In genomic region chr4:139453371-139454110, GRCh38 we compare ENCODE assay signal across 8 cellular contexts. TPM values are rescaled to one million over a fixed set of nuclear protein-coding genes. Genes with fewer than 3 reads are reported as not detected.
A peak's percentile ranks its signal among the peaks of the same experiment; 100 is the strongest.
DNase-seq lines count a peak whose midpoint lies in the region; ATAC-seq lines count a peak whose summit lies in the region.

No MANE protein-coding gene starts in this region.

- H3K56ac ChIP-seq in mesendoderm (ENCODE audit: low read length) = peak overlapping the region; percentile 94

- peak; percentile 87 for ATAC-seq in GM21390 (IDR thresholded peaks at IDR 0.05; ENCODE audit: unreplicated experiment)

- no CpG with 5 or more reads among the region's 76 CpGs for WGBS in mesendoderm (ENCODE audit: extremely low coverage, insufficient coverage, low lambda C conversion rate)

- no peak overlapping the region for H4K8ac ChIP-seq in mesendoderm (ENCODE audit: low read depth, low read length)

- H3K79me2 ChIP-seq in mesendoderm (ENCODE audit: control insufficient read depth, insufficient read depth, low read length) = peaks cover 25% of the 10 kb centered on the region

- DNase-seq in D341Med (ENCODE audit: low spot score) = peak; percentile 96
- peak; percentile 12 to 97 (median 93) for DNase-seq in HUDEP-2 (lab: John Stamatoyannopoulos, UW; ENCODE audit: unreplicated experiment in 76 of 76)
- peak; percentile 98 for DNase-seq in NOMO-1 treated with DMSO at 0.1 percent for 48 hours (lab: John Stamatoyannopoulos, UW; ENCODE audit: unreplicated experiment)
- peak; percentile 92 for DNase-seq in activated CD8-positive, alpha-beta memory T cell treated with anti-CD3 and anti-CD28 coated beads, Interleukin-2, amount 50 U/mL, for 1 hour (ENCODE audit: extremely low read depth)
- DNase-seq in mesendoderm = peak; percentile 99
- DNase-seq in stimulated activated CD8-positive, alpha-beta memory T cell treated with anti-CD3 and anti-CD28 coated beads, Interleukin-12 subunit alpha, Interleukin-12 subunit beta, amount 100 ng/mL, for 4 hours (ENCODE audit: low read depth) = peak; percentile 95

- peaks cover 26% of the 10 kb centered on the region for H3K4me1 ChIP-seq in endocrine pancreas (ENCODE audit: control insufficient read depth, insufficient read depth, low read length)
- peaks cover 4% of the 10 kb centered on the region for H3K4me1 ChIP-seq in mesendoderm (ENCODE audit: control insufficient read depth, low read depth, low read length)

- H3K9ac ChIP-seq in endocrine pancreas (ENCODE audit: control insufficient read depth, insufficient read depth, low read length) = peak overlapping the region; percentile 66
- peak overlapping the region; percentile 84 for H3K9ac ChIP-seq in mesendoderm (ENCODE audit: low read length)

- H4K5ac ChIP-seq in mesendoderm (ENCODE audit: low read length) = no peak overlapping the region

- H3K18ac ChIP-seq in mesendoderm (ENCODE audit: low read length) = peak overlapping the region; percentile 28

- H3K9me3 ChIP-seq in endocrine pancreas (ENCODE audit: control insufficient read depth, low read length) = no peaks in the 10 kb centered on the region

- H3K4ac ChIP-seq in mesendoderm (ENCODE audit: low read depth, low read length) = no peak overlapping the region

- no peaks in the 10 kb centered on the region for H3K27me3 ChIP-seq in endocrine pancreas (ENCODE audit: control insufficient read depth, insufficient read depth, low read length)
- H3K27me3 ChIP-seq in mesendoderm (ENCODE audit: insufficient read depth, low read length, poor library complexity) = no peaks in the 10 kb centered on the region

- H3K23ac ChIP-seq in mesendoderm (ENCODE audit: low read length) = peak overlapping the region; percentile 48

- H3K4me3 ChIP-seq in endocrine pancreas (ENCODE audit: control insufficient read depth, insufficient read depth, low read length) = peak overlapping the region; percentile 96
- H3K4me3 ChIP-seq in mesendoderm (ENCODE audit: low read length) = peak overlapping the region; percentile 64

- H2BK5ac ChIP-seq in mesendoderm (ENCODE audit: low read length) = peak overlapping the region; percentile 8

- H2BK15ac ChIP-seq in mesendoderm (replicated peaks; ENCODE audit: low read depth) = no peak overlapping the region

- H3K36me3 ChIP-seq in endocrine pancreas (ENCODE audit: control insufficient read depth, insufficient read depth, low read length) (no peaks in the 10 kb centered on the region), mesendoderm (ENCODE audit: control insufficient read depth, insufficient read depth, low read length) (no peaks in the 10 kb centered on the region)

- no peak overlapping the region for H2BK120ac ChIP-seq in mesendoderm (ENCODE audit: low read depth, low read length)

- peak overlapping the region; percentile 97 for H3K27ac ChIP-seq in mesendoderm (ENCODE audit: low read depth, low read length)

- no peak overlapping the region for H2AK5ac ChIP-seq in mesendoderm (ENCODE audit: low read length)

- peaks cover 9% of the 10 kb centered on the region for H3K79me1 ChIP-seq in mesendoderm (ENCODE audit: low read length)

- peak overlapping the region; percentile 33 for H3K4me2 ChIP-seq in mesendoderm (ENCODE audit: low read length)

RNA-seq across cellular contexts. Expression of gene RAB33B, which starts 0.4 kb away (rescaled TPM):
- polyA plus RNA-seq in mesendoderm (2013, experiment 1 of 2) = 4.7 TPM
- polyA plus RNA-seq in mesendoderm (2013, experiment 2 of 2) = 5.4 TPM

Comparison
In these comparisons a context has a peak if more than half of its experiments do, and no peak if none do; other contexts are left out.
1. Peak in every context shown above with its lines: DNase-seq, ATAC-seq, H3K4me3 ChIP-seq and H3K27ac ChIP-seq.